Comparison of ENCODE assay signal across 28 cellular contexts in genomic region chr7:132636581-132636980, GRCh38.
"Had no signal": no experiment of that assay in that cellular context is flagged by ENCODE, and none has a peak within 500 bp of the region (broad histone marks: within the 10 kb centered on the region; RNA-seq: fewer than 3 reads in every experiment).

No MANE protein-coding gene starts in this region.

- H3K4me1 ChIP-seq: left ventricle myocardium inferior, pancreas, prostate gland, stomach, testis, thyroid gland, transverse colon, upper lobe of left lung, vagina had no signal

- H3K27me3 ChIP-seq: pancreas, stomach, testis, thyroid gland, transverse colon, upper lobe of left lung, vagina had no signal

- H3K4me3 Mint-ChIP-seq: immature natural killer cell; naive thymus-derived CD4-positive, alpha-beta T cell; natural killer cell treated with Interleukin-12 subunit alpha and Interleukin-12 subunit beta and Interleukin-15 and Interleukin-18, amount 100 ng/mL, for 72 hours; stimulated activated naive B cell treated with anti-CD40 and anti-IgM and Interleukin-4, amounts not matched to agents 10 μg/mL and 1 μg/mL and 100 μg/mL, for 72 hours had no signal

- H3K9me3 ChIP-seq: left ventricle myocardium inferior, mucosa of descending colon, pancreas, prostate gland, stomach, testis, thyroid gland, transverse colon, upper lobe of left lung, vagina had no signal

- H3K36me3 ChIP-seq: left ventricle myocardium inferior, pancreas, prostate gland, stomach, thyroid gland, transverse colon, upper lobe of left lung, vagina had no signal

- FAIRE-seq: islet of Langerhans, pancreas had no signal

- H3K4me1 Mint-ChIP-seq: immature natural killer cell; stimulated activated naive B cell treated with anti-CD40 and anti-IgM and Interleukin-4, amounts not matched to agents 10 μg/mL and 1 μg/mL and 100 μg/mL, for 72 hours had no signal

- DNase-seq: hypothalamus; immature natural killer cell; left ventricle myocardium inferior; midbrain; mucosa of descending colon; naive thymus-derived CD4-positive, alpha-beta T cell; nucleus accumbens; pancreas; posterior cingulate gyrus; retina; right cardiac atrium; stimulated activated CD4-positive, alpha-beta T cell treated with anti-CD3 and anti-CD28 coated beads, Interleukin-12 subunit alpha, Interleukin-12 subunit beta, amount 100 ng/mL, for 4 hours; stimulated activated CD4-positive, alpha-beta T cell treated with anti-CD3 and anti-CD28 coated beads, Interleukin-15, amount 100 ng/mL, for 24 hours; stimulated activated CD4-positive, alpha-beta T cell treated with anti-CD3 and anti-CD28 coated beads, Interleukin-2, amount 100 ng/mL, for 24 hours; stimulated activated CD4-positive, alpha-beta T cell treated with anti-CD3 and anti-CD28 coated beads, Interleukin-4, amount 100 ng/mL, for 1 hour; stimulated activated naive B cell treated with anti-CD40 and anti-IgM and Interleukin-4, amounts not matched to agents 10 μg/mL and 1 μg/mL and 100 μg/mL, for 72 hours; stimulated activated naive CD8-positive, alpha-beta T cell treated with anti-CD3 and anti-CD28 coated beads, Interleukin-15, Interleukin-2, amounts not matched to agents 100 U/mL and 50 U/mL, for 24 hours; stomach; testis; thyroid gland; transverse colon; upper lobe of left lung had no signal

- H3K27me3 Mint-ChIP-seq: naive thymus-derived CD4-positive, alpha-beta T cell; natural killer cell treated with Interleukin-12 subunit alpha and Interleukin-12 subunit beta and Interleukin-15 and Interleukin-18, amount 100 ng/mL, for 72 hours; stimulated activated naive B cell treated with anti-CD40 and anti-IgM and Interleukin-4, amounts not matched to agents 10 μg/mL and 1 μg/mL and 100 μg/mL, for 72 hours had no signal

- H3K27ac ChIP-seq: left ventricle myocardium inferior, pancreas, prostate gland, skin epidermis, stomach, testis, thyroid gland, transverse colon, upper lobe of left lung, vagina had no signal

- H3K27ac Mint-ChIP-seq: immature natural killer cell; natural killer cell treated with Interleukin-12 subunit alpha and Interleukin-12 subunit beta and Interleukin-15 and Interleukin-18, amount 100 ng/mL, for 72 hours; stimulated activated naive B cell treated with anti-CD40 and anti-IgM and Interleukin-4, amounts not matched to agents 10 μg/mL and 1 μg/mL and 100 μg/mL, for 72 hours had no signal

- H3K36me3 Mint-ChIP-seq: immature natural killer cell; naive thymus-derived CD4-positive, alpha-beta T cell; natural killer cell treated with Interleukin-12 subunit alpha and Interleukin-12 subunit beta and Interleukin-15 and Interleukin-18, amount 100 ng/mL, for 72 hours; stimulated activated naive B cell treated with anti-CD40 and anti-IgM and Interleukin-4, amounts not matched to agents 10 μg/mL and 1 μg/mL and 100 μg/mL, for 72 hours had no signal

- H3K9me3 Mint-ChIP-seq: immature natural killer cell; natural killer cell treated with Interleukin-12 subunit alpha and Interleukin-12 subunit beta and Interleukin-15 and Interleukin-18, amount 100 ng/mL, for 72 hours had no signal

- H3K4me3 ChIP-seq: left ventricle myocardium inferior, lung, mucosa of descending colon, pancreas, prostate gland, skin epidermis, stomach, testis, thyroid gland, transverse colon, upper lobe of left lung, vagina had no signal
